In the genomic region with DNA sequence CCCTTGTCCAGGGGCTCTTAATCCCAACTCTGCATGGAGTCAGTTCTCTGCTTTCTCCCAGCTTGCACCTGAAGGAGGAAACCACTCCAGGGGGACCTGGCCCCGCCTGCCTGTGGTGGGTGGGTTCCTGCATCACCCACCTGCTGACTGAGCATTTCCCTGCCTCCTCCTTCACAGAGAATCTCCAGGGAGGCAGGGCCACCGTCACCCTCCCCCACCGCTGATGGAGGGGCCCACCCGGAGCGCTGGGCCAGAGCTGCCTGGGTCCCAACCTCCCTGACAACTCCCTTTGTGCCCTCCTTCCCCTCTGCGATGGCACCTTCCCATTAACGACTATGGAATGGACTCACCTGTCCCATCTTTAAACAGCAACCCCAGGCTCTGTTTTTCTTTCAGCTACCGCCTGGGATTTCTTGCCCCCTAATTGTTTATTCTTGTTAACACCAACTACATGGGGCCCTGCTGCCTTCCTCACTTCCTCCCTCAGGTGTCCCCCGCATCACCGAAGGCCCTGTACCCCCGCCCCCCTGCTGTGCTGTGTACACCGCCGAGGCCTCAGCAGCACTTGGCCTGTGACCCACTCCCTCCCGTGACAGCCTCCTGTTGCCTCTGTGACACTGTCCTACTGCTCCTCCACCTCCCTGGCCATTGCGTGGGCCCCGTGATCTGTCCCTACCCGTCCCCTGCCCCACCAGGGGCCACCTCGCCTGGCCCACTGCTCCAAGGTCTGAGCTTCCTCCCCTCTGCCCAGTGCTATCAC, we compare ENCODE assay signal across 8 cellular contexts. TPM values are rescaled to one million over a fixed set of nuclear protein-coding genes. Genes with fewer than 3 reads are reported as not detected.
DNase-seq lines count a peak whose midpoint lies in the region; ATAC-seq and TF ChIP-seq lines count a peak whose summit lies in the region.

No MANE protein-coding gene starts in this region.

- no peaks in the 10 kb centered on the region for H3K9me3 Mint-ChIP-seq in activated T-cell treated with anti-CD3 and anti-CD28 coated beads, Interleukin-2, amount 50 U/mL, for 24 hours
- H3K9me3 Mint-ChIP-seq in activated T-cell treated with anti-CD3 and anti-CD28 coated beads, Interleukin-2, amount 50 U/mL, for 72 hours: no peaks in the 10 kb centered on the region
- no peaks in the 10 kb centered on the region for H3K9me3 Mint-ChIP-seq in immature natural killer cell

- H3K4me1 Mint-ChIP-seq in activated T-cell treated with anti-CD3 and anti-CD28 coated beads, Interleukin-2, amount 50 U/mL, for 24 hours (ENCODE audit: low read depth): peaks cover 14% of the 10 kb centered on the region
- H3K4me1 Mint-ChIP-seq in activated T-cell treated with anti-CD3 and anti-CD28 coated beads, Interleukin-2, amount 50 U/mL, for 72 hours (ENCODE audit: low read depth): peaks cover 12% of the 10 kb centered on the region
- H3K4me1 Mint-ChIP-seq in immature natural killer cell: peaks cover 6% of the 10 kb centered on the region in 2 donors

- TF ChIP-seq POLR2A in thyroid gland (IDR thresholded peaks at IDR 0.05): no peak

- no peaks in the 10 kb centered on the region for H3K36me3 ChIP-seq in thyroid gland

- 17 to 20% methylated on average over 17 of the region's 18 CpGs for WGBS in thyroid gland, 2 donors

- H3K27ac ChIP-seq in thyroid gland: no peak overlapping the region

- no peaks in the 10 kb centered on the region for H3K9me3 ChIP-seq in thyroid gland

- H3K27me3 Mint-ChIP-seq in activated T-cell treated with anti-CD3 and anti-CD28 coated beads, Interleukin-2, amount 50 U/mL, for 24 hours: no peaks in the 10 kb centered on the region
- no peaks in the 10 kb centered on the region for H3K27me3 Mint-ChIP-seq in activated T-cell treated with anti-CD3 and anti-CD28 coated beads, Interleukin-2, amount 50 U/mL, for 72 hours (ENCODE audit: low read depth)
- peaks cover 0 to 4% (median 0%) of the 10 kb centered on the region in 3 donors for H3K27me3 Mint-ChIP-seq in immature natural killer cell (ENCODE audit: low read depth in 3 of 3)

- H3K27ac Mint-ChIP-seq in activated T-cell treated with anti-CD3 and anti-CD28 coated beads, Interleukin-2, amount 50 U/mL, for 24 hours: peak overlapping the region; percentile 85
- H3K27ac Mint-ChIP-seq in activated T-cell treated with anti-CD3 and anti-CD28 coated beads, Interleukin-2, amount 50 U/mL, for 72 hours: peak overlapping the region; percentile 84
- peak overlapping the region in 5 of 6 donors; percentile 36 to 92 (median 85) for H3K27ac Mint-ChIP-seq in immature natural killer cell

- H3K4me1 ChIP-seq in thyroid gland: peaks cover 13 to 14% of the 10 kb centered on the region in 2 donors

- no peak for TF ChIP-seq CTCF in thyroid gland (IDR thresholded peaks at IDR 0.05)

- H3K4me3 Mint-ChIP-seq in activated T-cell treated with anti-CD3 and anti-CD28 coated beads, Interleukin-2, amount 50 U/mL, for 24 hours: peak overlapping the region; percentile 81
- H3K4me3 Mint-ChIP-seq in activated T-cell treated with anti-CD3 and anti-CD28 coated beads, Interleukin-2, amount 50 U/mL, for 72 hours: peak overlapping the region; percentile 87 to 91
- peak overlapping the region; percentile 85 to 94 (median 93) for H3K4me3 Mint-ChIP-seq in immature natural killer cell

- H3K27me3 ChIP-seq in thyroid gland: no peaks in the 10 kb centered on the region

- peak in 1 of 2 donors; percentile 8 for ATAC-seq in activated T-cell treated with anti-CD3 and anti-CD28 coated beads, Interleukin-2, amount 50 U/mL, for 72 hours (replicated peaks in 1 of 2)

- no peak for DNase-seq in activated T-cell treated with anti-CD3 and anti-CD28 coated beads, Interleukin-2, amount 50 U/mL, for 24 hours
- DNase-seq in activated T-cell treated with anti-CD3 and anti-CD28 coated beads, Interleukin-2, amount 50 U/mL, for 1 hour: no peak
- no peak for DNase-seq in activated T-cell treated with anti-CD3 and anti-CD28 coated beads, Interleukin-2, amount 50 U/mL, for 72 hours
- DNase-seq in immature natural killer cell: no peak
- DNase-seq in thyroid gland: peak in 1 of 2 donors; percentile 29
- DNase-seq in middle frontal gyrus (ENCODE audit: extremely low spot score, low spot score): no peak
- no peak for DNase-seq in activated effector memory CD4-positive, alpha-beta T cell treated with Interleukin-2 at 50 U/mL for 16 hours
- DNase-seq in NCI-H187 treated with DMSO at 0.1 percent for 48 hours (lab: John Stamatoyannopoulos, UW): no peak

- peaks cover 64% of the 10 kb centered on the region for H3K36me3 Mint-ChIP-seq in activated T-cell treated with anti-CD3 and anti-CD28 coated beads, Interleukin-2, amount 50 U/mL, for 24 hours (ENCODE audit: low read depth)
- peaks cover 2 to 10% of the 10 kb centered on the region in 2 donors for H3K36me3 Mint-ChIP-seq in activated T-cell treated with anti-CD3 and anti-CD28 coated beads, Interleukin-2, amount 50 U/mL, for 72 hours (ENCODE audit: insufficient read depth in 2 of 2)
- no peaks in the 10 kb centered on the region for H3K36me3 Mint-ChIP-seq in immature natural killer cell

- intact Hi-C loops in thyroid gland (cut with DNase I): no loop called here

- peak overlapping the region in 2 of 3 donors; percentile 46 to 77 for H3K4me3 ChIP-seq in thyroid gland (replicated peaks in 1 of 3)

RNA-seq across cellular contexts. Expression of a gene that starts 0.8 kb away (rescaled TPM):
- total RNA-seq in activated T-cell treated with anti-CD3 and anti-CD28 coated beads, Interleukin-2, amount 50 U/mL, for 72 hours: 10 to 100 TPM; 23.0 to 32.7 TPM
- polyA plus RNA-seq in immature natural killer cell: under 1 TPM in 2 of 3 donors, not detected in 1; 0.22 to 0.85 TPM
- under 1 TPM in 2 of 4 donors, not detected in 2; 0.83 to 0.96 TPM for total RNA-seq in thyroid gland

RNA-seq across cellular contexts. Expression of a gene that starts 12.0 kb away (rescaled TPM):
- total RNA-seq in activated T-cell treated with anti-CD3 and anti-CD28 coated beads, Interleukin-2, amount 50 U/mL, for 72 hours: not detected
- not detected for polyA plus RNA-seq in immature natural killer cell
- total RNA-seq in thyroid gland: under 1 TPM in 3 of 4 donors, not detected in 1; 0.13 to 0.63 (median 0.56) TPM

RNA-seq across cellular contexts. Expression of a gene that starts 15.9 kb away (rescaled TPM):
- 10 to 100 TPM; 13.6 to 20.4 TPM for total RNA-seq in activated T-cell treated with anti-CD3 and anti-CD28 coated beads, Interleukin-2, amount 50 U/mL, for 72 hours
- 1 to 10 TPM; 1.1 to 4.5 (median 2.4) TPM for polyA plus RNA-seq in immature natural killer cell
- 10 to 100 TPM; 15.9 to 32.3 (median 21.8) TPM for total RNA-seq in thyroid gland

RNA-seq across cellular contexts. Expression of a gene that starts 29.8 kb away (rescaled TPM):
- total RNA-seq in activated T-cell treated with anti-CD3 and anti-CD28 coated beads, Interleukin-2, amount 50 U/mL, for 72 hours: 10 to 100 TPM; 49.2 to 68.6 TPM
- 10 to 100 TPM in 1 of 3 donors, 1 to 10 TPM in 2; 1.5 to 10.9 (median 4.5) TPM for polyA plus RNA-seq in immature natural killer cell
- total RNA-seq in thyroid gland: 1 to 10 TPM; 1.2 to 2.5 (median 1.8) TPM

RNA-seq across cellular contexts. Expression of a gene that starts 54.7 kb away (rescaled TPM):
- 10 to 100 TPM; 94.2 to 94.8 TPM for total RNA-seq in activated T-cell treated with anti-CD3 and anti-CD28 coated beads, Interleukin-2, amount 50 U/mL, for 72 hours
- polyA plus RNA-seq in immature natural killer cell: 100 to 1,000 TPM in 1 of 3 donors, 10 to 100 TPM in 2; 70.9 to 116 (median 90.8) TPM
- 10 to 100 TPM; 33.1 to 62.1 (median 36.3) TPM for total RNA-seq in thyroid gland

Comparison
In these comparisons a context has a peak if more than half of its experiments do, and no peak if none do; other contexts are left out.
1. RNA of a gene that starts 0.8 kb away (total RNA-seq): 23.0 to 32.7 TPM in activated T-cell treated with anti-CD3 and anti-CD28 coated beads, Interleukin-2, amount 50 U/mL, for 72 hours; 0.83 to 0.96 TPM in thyroid gland; every median in the first group is over 10 times any median in the second.
2. Peak in every context shown above with its lines, with median percentiles within 50 percentile points of each other: H3K27ac Mint-ChIP-seq and H3K4me3 Mint-ChIP-seq.